ENCODE assay signal across 19 cellular contexts in the genomic region with DNA sequence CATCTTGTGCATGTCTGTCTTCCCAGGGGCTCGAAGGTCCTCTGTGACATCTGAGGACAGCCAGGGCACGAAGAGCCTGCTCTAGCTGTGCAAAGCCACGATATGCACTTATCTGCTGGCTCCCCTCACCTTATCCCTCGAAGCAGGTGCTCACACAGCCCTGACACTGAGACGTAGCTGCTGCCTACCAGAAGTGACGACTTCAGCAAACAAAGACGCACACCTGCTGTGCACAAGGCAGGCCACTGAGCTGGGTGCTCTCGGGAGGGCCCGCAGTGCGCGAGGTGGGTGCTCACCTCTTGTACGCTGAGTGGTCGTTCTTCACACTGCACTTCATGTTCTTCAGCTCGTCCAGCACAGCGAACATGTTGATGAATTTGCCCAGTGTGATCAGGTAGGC.
"Had no signal": no experiment of that assay in that cellular context is flagged by ENCODE, and none has a peak within 500 bp of the region (broad histone marks: within the 10 kb centered on the region; RNA-seq: fewer than 3 reads in every experiment).

No MANE protein-coding gene starts in this region.

- H3K9me3 ChIP-seq: adrenal gland, pancreas, thyroid gland had no signal

- FAIRE-seq: colon, endometrium, keratinocyte, pancreas had no signal

- H2AFZ ChIP-seq: neural progenitor cell had no signal

- H3K36me3 ChIP-seq: neural progenitor cell had no signal

- H3K4me3 Mint-ChIP-seq: activated CD4-positive, alpha-beta T cell treated with anti-CD3 and anti-CD28 coated beads, Interleukin-2, amount 10 ng/mL, durations not matched to agents 24 days and 14 days; activated CD8-positive, alpha-beta T cell treated with anti-CD3 and anti-CD28 coated beads, Interleukin-2, amount 10 ng/mL, durations not matched to agents 7 days and 5 days; activated naive CD4-positive, alpha-beta T cell treated with anti-CD3 and anti-CD28 coated beads, Interleukin-2, amount 50 U/mL, for 24 hours; naive B cell; neural progenitor cell; stimulated activated memory B cell treated with anti-CD40 and anti-IgM and Interleukin-4, amounts not matched to agents 10 μg/mL and 1 μg/mL and 100 μg/mL, for 72 hours; WTC11 had no signal

- DNase-seq: activated CD4-positive, alpha-beta T cell treated with anti-CD3 and anti-CD28 coated beads, Interleukin-2, amount 10 ng/mL, durations not matched to agents 24 days and 14 days; activated CD8-positive, alpha-beta memory T cell treated with anti-CD3 and anti-CD28 coated beads, Interleukin-2, amount 50 U/mL, for 4 hours; activated CD8-positive, alpha-beta T cell treated with anti-CD3 and anti-CD28 coated beads, Interleukin-2, amount 10 ng/mL, durations not matched to agents 7 days and 5 days; activated effector memory CD4-positive, alpha-beta T cell treated with anti-CD3 and anti-CD28 coated beads, Interleukin-2, amount 50 U/mL, for 16 hours; activated T-cell treated with anti-CD3 and anti-CD28 coated beads, Interleukin-2, amount 50 U/mL, for 48 hours; adrenal gland; naive B cell; thyroid gland had no signal

- H3K27me3 ChIP-seq: adrenal gland, cardiac muscle cell, neural progenitor cell, pancreas, thyroid gland had no signal

- ATAC-seq: activated CD8-positive, alpha-beta T cell treated with anti-CD3 and anti-CD28 coated beads, Interleukin-2, amount 10 ng/mL, durations not matched to agents 7 days and 5 days; esophagus mucosa; left lobe of liver; stimulated activated memory B cell treated with anti-CD40 and anti-IgM and Interleukin-4, amounts not matched to agents 10 μg/mL and 1 μg/mL and 100 μg/mL, for 72 hours; WTC11 had no signal

- H3K4me1 Mint-ChIP-seq: activated CD4-positive, alpha-beta T cell treated with anti-CD3 and anti-CD28 coated beads, Interleukin-2, amount 10 ng/mL, durations not matched to agents 24 days and 14 days; activated naive CD4-positive, alpha-beta T cell treated with anti-CD3 and anti-CD28 coated beads, Interleukin-2, amount 50 U/mL, for 24 hours; neural progenitor cell had no signal

- H3K27ac ChIP-seq: adrenal gland, cardiac muscle cell, neural progenitor cell, pancreas, thyroid gland had no signal

- H3K9ac ChIP-seq: neural progenitor cell had no signal

- H3K4me2 ChIP-seq: neural progenitor cell had no signal

- H3K36me3 Mint-ChIP-seq: activated naive CD4-positive, alpha-beta T cell treated with anti-CD3 and anti-CD28 coated beads, Interleukin-2, amount 50 U/mL, for 24 hours; naive B cell had no signal

- H3K27me3 Mint-ChIP-seq: activated CD4-positive, alpha-beta T cell treated with anti-CD3 and anti-CD28 coated beads, Interleukin-2, amount 10 ng/mL, durations not matched to agents 24 days and 14 days; stimulated activated memory B cell treated with anti-CD40 and anti-IgM and Interleukin-4, amounts not matched to agents 10 μg/mL and 1 μg/mL and 100 μg/mL, for 72 hours had no signal

- H3K4me3 ChIP-seq: adrenal gland, cardiac muscle cell, neural progenitor cell, pancreas, thyroid gland had no signal

- H3K9me3 Mint-ChIP-seq: activated CD4-positive, alpha-beta T cell treated with anti-CD3 and anti-CD28 coated beads, Interleukin-2, amount 10 ng/mL, durations not matched to agents 24 days and 14 days; activated naive CD4-positive, alpha-beta T cell treated with anti-CD3 and anti-CD28 coated beads, Interleukin-2, amount 50 U/mL, for 24 hours; neural progenitor cell; stimulated activated memory B cell treated with anti-CD40 and anti-IgM and Interleukin-4, amounts not matched to agents 10 μg/mL and 1 μg/mL and 100 μg/mL, for 72 hours; WTC11 had no signal

- H3K27ac Mint-ChIP-seq: activated CD4-positive, alpha-beta T cell treated with anti-CD3 and anti-CD28 coated beads, Interleukin-2, amount 10 ng/mL, durations not matched to agents 24 days and 14 days; activated CD8-positive, alpha-beta T cell treated with anti-CD3 and anti-CD28 coated beads, Interleukin-2, amount 10 ng/mL, durations not matched to agents 7 days and 5 days; activated naive CD4-positive, alpha-beta T cell treated with anti-CD3 and anti-CD28 coated beads, Interleukin-2, amount 50 U/mL, for 24 hours; naive B cell; neural progenitor cell; stimulated activated memory B cell treated with anti-CD40 and anti-IgM and Interleukin-4, amounts not matched to agents 10 μg/mL and 1 μg/mL and 100 μg/mL, for 72 hours; WTC11 had no signal
